Comparison of ENCODE assay signal across 9 cellular contexts in the genomic region with DNA sequence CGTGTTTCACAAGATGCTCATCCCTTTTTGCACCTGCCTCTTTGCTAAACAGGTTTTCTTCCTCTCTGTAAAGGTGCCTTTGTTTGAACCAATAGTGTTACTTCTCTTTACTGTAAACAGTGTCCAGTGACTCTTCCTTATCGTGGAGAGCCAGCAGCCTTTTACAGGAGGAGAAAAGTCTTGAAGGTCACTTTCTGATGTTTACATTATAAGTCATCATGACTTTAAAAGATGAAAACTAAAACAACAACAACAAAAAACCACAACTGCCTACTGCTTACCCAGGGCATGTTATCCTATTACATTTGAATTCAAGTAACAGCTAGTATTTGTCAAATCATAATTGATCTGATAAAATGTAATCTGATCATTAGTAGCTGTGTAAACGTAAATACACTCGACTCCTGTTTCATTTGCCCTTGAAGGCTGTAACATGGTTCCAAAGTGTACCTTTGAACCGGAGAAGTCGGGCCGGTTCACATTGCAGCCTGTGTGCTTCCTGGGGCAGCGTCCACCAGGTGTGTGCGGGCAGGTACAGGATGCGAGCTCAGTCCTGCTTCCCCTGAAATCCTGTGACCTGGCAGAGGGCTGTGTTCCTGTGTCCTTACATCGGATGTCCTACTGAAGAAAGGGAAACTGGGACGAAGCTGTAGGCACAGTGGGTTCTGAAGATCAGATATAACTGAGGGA.
DNase-seq lines count a peak whose midpoint lies in the region; ATAC-seq, FAIRE-seq and TF ChIP-seq lines count a peak whose summit lies in the region.
"Had no signal": no experiment of that assay in that cellular context is flagged by ENCODE, and none has a peak within 500 bp of the region (broad histone marks: within the 10 kb centered on the region; RNA-seq: fewer than 3 reads in every experiment).

No MANE protein-coding gene starts in this region.

- H3K4me3 ChIP-seq in HEK293 (ENCODE audit: low read depth, low read length) (no peak overlapping the region), mammary epithelial cell (replicated peaks in 1 of 3; ENCODE audit: insufficient read depth in 1 of 3, low read depth in 2 of 3, low read length in 3 of 3) (no peak overlapping the region)

- POLR2A ChIA-PET in HEK293 (lab: Yijun Ruan, JAX) = no interaction called here

- H3K27me3 ChIP-seq in mammary epithelial cell (ENCODE audit: insufficient read depth, low read length) = no peaks in the 10 kb centered on the region

- H3K27ac Mint-ChIP-seq in stimulated activated memory B cell treated with anti-CD40 and anti-IgM and Interleukin-4, amounts not matched to agents 10 μg/mL and 1 μg/mL and 100 μg/mL, for 72 hours = no peak overlapping the region
- no peak overlapping the region for H3K27ac Mint-ChIP-seq in activated CD4-positive, alpha-beta T cell treated with anti-CD3 and anti-CD28 coated beads, Interleukin-2, amount 10 ng/mL, durations not matched to agents 24 days and 14 days

- no peak overlapping the region for H3K4me2 ChIP-seq in mammary epithelial cell (ENCODE audit: insufficient read depth, low read depth, low read length)

- no peaks in the 10 kb centered on the region for H3K27me3 Mint-ChIP-seq in stimulated activated memory B cell treated with anti-CD40 and anti-IgM and Interleukin-4, amounts not matched to agents 10 μg/mL and 1 μg/mL and 100 μg/mL, for 72 hours
- H3K27me3 Mint-ChIP-seq in activated CD4-positive, alpha-beta T cell treated with anti-CD3 and anti-CD28 coated beads, Interleukin-2, amount 10 ng/mL, durations not matched to agents 24 days and 14 days = no peaks in the 10 kb centered on the region

- H3K36me3 Mint-ChIP-seq in stimulated activated memory B cell treated with anti-CD40 and anti-IgM and Interleukin-4, amounts not matched to agents 10 μg/mL and 1 μg/mL and 100 μg/mL, for 72 hours = peaks cover 70% of the 10 kb centered on the region
- peaks cover 13% of the 10 kb centered on the region for H3K36me3 Mint-ChIP-seq in activated CD4-positive, alpha-beta T cell treated with anti-CD3 and anti-CD28 coated beads, Interleukin-2, amount 10 ng/mL, durations not matched to agents 24 days and 14 days (ENCODE audit: low read depth)

- H4K20me1 ChIP-seq in mammary epithelial cell (ENCODE audit: insufficient read depth, low read length) = peaks cover 9% of the 10 kb centered on the region

- H3K4me3 Mint-ChIP-seq in stimulated activated memory B cell treated with anti-CD40 and anti-IgM and Interleukin-4, amounts not matched to agents 10 μg/mL and 1 μg/mL and 100 μg/mL, for 72 hours = peak overlapping the region; percentile 22
- H3K4me3 Mint-ChIP-seq in activated CD4-positive, alpha-beta T cell treated with anti-CD3 and anti-CD28 coated beads, Interleukin-2, amount 10 ng/mL, durations not matched to agents 24 days and 14 days = no peak overlapping the region
- H3K4me3 Mint-ChIP-seq: T-helper 2 cell treated with Interferon-gamma antibody and Interleukin-4, amounts not matched to agents 5 μg/mL and 100 μg/mL, for 36 hours had no signal

- intact Hi-C loops in mammary epithelial cell (cut with micrococcal nuclease) = no loop called here
- intact Hi-C loops in activated CD4-positive, alpha-beta T cell treated with anti-CD3 and anti-CD28 coated beads, Interleukin-2, amount 10 ng/mL, durations not matched to agents 24 days and 14 days (cut with micrococcal nuclease) = no loop called here

- H3K36me3 ChIP-seq in HEK293 (ENCODE audit: control insufficient read depth in 2 of 2, insufficient read depth in 1 of 2, low read length in 2 of 2) = no peaks in the 10 kb centered on the region
- no peaks in the 10 kb centered on the region for H3K36me3 ChIP-seq in mammary epithelial cell (ENCODE audit: insufficient read depth, low read length)

- no peak for ATAC-seq in stimulated activated memory B cell treated with anti-CD40 and anti-IgM and Interleukin-4, amounts not matched to agents 10 μg/mL and 1 μg/mL and 100 μg/mL, for 72 hours

- CTCF ChIA-PET in HEK293 (lab: Yijun Ruan, JAX) (interaction anchor here (0.8 kb wide), 1 partner anchor 186 kb away, joined by 3 read pairs; no protein-coding TSS in a partner anchor), mammary epithelial cell (lab: Charles Lee; ENCODE audit: low non-redundant PET) (interaction anchor here (0.6 kb wide), 1 partner anchor 63 kb away, joined by 3 read pairs; no protein-coding TSS in a partner anchor)

- dilution Hi-C loops in mammary epithelial cell (cut with HindIII; ENCODE audit: low sequenced_read_pairs) = no loop called here

- no peak overlapping the region for H3K27ac ChIP-seq in HEK293 (ENCODE audit: extremely low read depth, low read depth, low read length)
- no peak overlapping the region for H3K27ac ChIP-seq in mammary epithelial cell (ENCODE audit: insufficient read depth, low read depth, low read length)

- H3K4me1 ChIP-seq in HEK293 (ENCODE audit: control insufficient read depth, insufficient read depth, low read length) (peaks cover 5% of the 10 kb centered on the region), mammary epithelial cell (ENCODE audit: insufficient read depth, low read length) (peaks cover 6% of the 10 kb centered on the region)

- TF ChIP-seq CTCF in HEK293 (tag by site-specific recombination; IDR thresholded peaks at IDR 0.05) (no peak), mammary epithelial cell (conservative IDR thresholded peaks at IDR 0.05 in 1 of 2, IDR thresholded peaks at IDR 0.05 in 1 of 2; ENCODE audit: extremely low read depth in 1 of 2, insufficient read depth in 1 of 2, low read depth in 1 of 2, low read length in 2 of 2) (no peak)

- FAIRE-seq in HTR-8/SVneo (lab: Jason Lieb, UNC) = no peak

- no peak overlapping the region for H3K9ac ChIP-seq in mammary epithelial cell (ENCODE audit: insufficient read depth, low read length)

- 79% methylated on average over 12 of the region's 12 CpGs for WGBS in mammary epithelial cell (ENCODE audit: low coverage, missing lambda C conversion rate)

- DNase-seq in NCI-H345 (lab: John Stamatoyannopoulos, UW) = peak; percentile 57
- peak; percentile 24 for DNase-seq in mammary epithelial cell
- DNase-seq in activated CD4-positive, alpha-beta T cell treated with anti-CD3 and anti-CD28 coated beads, Interleukin-2, amount 10 ng/mL, durations not matched to agents 24 days and 14 days = no peak
- no peak for DNase-seq in kidney glomerular epithelial cell (lab: John Stamatoyannopoulos, UW)
- no peak for DNase-seq in NOMO-1 treated with dmso at 0.1 percent for 144 hours (lab: John Stamatoyannopoulos, UW; ENCODE audit: unreplicated experiment)
- no peak for DNase-seq in HTR-8/SVneo (ENCODE audit: insufficient read length, low spot score)

- H3K9me3 ChIP-seq in HEK293 (ENCODE audit: control insufficient read depth, insufficient read depth, low read depth, low read length) (no peaks in the 10 kb centered on the region), mammary epithelial cell (replicated peaks; ENCODE audit: insufficient read depth, low read length) (no peaks in the 10 kb centered on the region)

- no TSS peak for BruUV-seq in mammary epithelial cell (replicated peaks; lab: Mats Ljungman, UMichigan)

- H3K79me2 ChIP-seq in mammary epithelial cell (ENCODE audit: insufficient read depth, low read length) = peaks cover 97% of the 10 kb centered on the region

- in situ Hi-C loops in mammary epithelial cell (cut with MboI; ENCODE audit: low sequenced_read_pairs in 2 of 2) = no loop called here

- H2AFZ ChIP-seq in mammary epithelial cell (ENCODE audit: low read depth, low read length) = no peak overlapping the region

- peaks cover 87% of the 10 kb centered on the region for H3K4me1 Mint-ChIP-seq in stimulated activated memory B cell treated with anti-CD40 and anti-IgM and Interleukin-4, amounts not matched to agents 10 μg/mL and 1 μg/mL and 100 μg/mL, for 72 hours
- H3K4me1 Mint-ChIP-seq in activated CD4-positive, alpha-beta T cell treated with anti-CD3 and anti-CD28 coated beads, Interleukin-2, amount 10 ng/mL, durations not matched to agents 24 days and 14 days = peaks cover 34% of the 10 kb centered on the region

- H3K9me3 Mint-ChIP-seq in stimulated activated memory B cell treated with anti-CD40 and anti-IgM and Interleukin-4, amounts not matched to agents 10 μg/mL and 1 μg/mL and 100 μg/mL, for 72 hours = peaks cover 7% of the 10 kb centered on the region
- no peaks in the 10 kb centered on the region for H3K9me3 Mint-ChIP-seq in activated CD4-positive, alpha-beta T cell treated with anti-CD3 and anti-CD28 coated beads, Interleukin-2, amount 10 ng/mL, durations not matched to agents 24 days and 14 days
- H3K9me3 Mint-ChIP-seq: T-helper 2 cell treated with Interferon-gamma antibody and Interleukin-4, amounts not matched to agents 5 μg/mL and 100 μg/mL, for 36 hours had no signal

TF ChIP-seq in HEK293, 187 proteins besides CTCF, POLR2A, EP300 and RAD21 (continues in another document):
- TF ChIP-seq ZNF843 (tag by site-specific recombination; IDR thresholded peaks at IDR 0.05) (peak; percentile 84), ZXDB (tag by site-specific recombination; IDR thresholded peaks at IDR 0.05) (peak; percentile 40; the same call in 1 of the 2 replicates), GLI2 (tag by site-specific recombination; IDR thresholded peaks at IDR 0.05; ENCODE audit: borderline replicate concordance, low read depth) (0 out of 2 replicates have a peak, but pooled peaks have one; percentile 13), ZNF24 (tag by site-specific recombination; IDR thresholded peaks at IDR 0.05) (peak; percentile 30; the same call in 1 of the 2 replicates)
- TF ChIP-seq, protein P1, sequence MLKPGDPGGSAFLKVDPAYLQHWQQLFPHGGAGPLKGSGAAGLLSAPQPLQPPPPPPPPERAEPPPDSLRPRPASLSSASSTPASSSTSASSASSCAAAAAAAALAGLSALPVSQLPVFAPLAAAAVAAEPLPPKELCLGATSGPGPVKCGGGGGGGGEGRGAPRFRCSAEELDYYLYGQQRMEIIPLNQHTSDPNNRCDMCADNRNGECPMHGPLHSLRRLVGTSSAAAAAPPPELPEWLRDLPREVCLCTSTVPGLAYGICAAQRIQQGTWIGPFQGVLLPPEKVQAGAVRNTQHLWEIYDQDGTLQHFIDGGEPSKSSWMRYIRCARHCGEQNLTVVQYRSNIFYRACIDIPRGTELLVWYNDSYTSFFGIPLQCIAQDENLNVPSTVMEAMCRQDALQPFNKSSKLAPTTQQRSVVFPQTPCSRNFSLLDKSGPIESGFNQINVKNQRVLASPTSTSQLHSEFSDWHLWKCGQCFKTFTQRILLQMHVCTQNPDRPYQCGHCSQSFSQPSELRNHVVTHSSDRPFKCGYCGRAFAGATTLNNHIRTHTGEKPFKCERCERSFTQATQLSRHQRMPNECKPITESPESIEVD (tag by site-specific recombination; IDR thresholded peaks at IDR 0.05) = peak; percentile 88

Comparison
In these comparisons a context has a peak if more than half of its experiments do, and no peak if none do; other contexts are left out.
1. DNase-seq: peak in NCI-H345 (single experiment) and mammary epithelial cell (single experiment); none in activated CD4-positive, alpha-beta T cell treated with anti-CD3 and anti-CD28 coated beads, Interleukin-2, amount 10 ng/mL, durations not matched to agents 24 days and 14 days (single experiment), kidney glomerular epithelial cell (single experiment), NOMO-1 treated with dmso at 0.1 percent for 144 hours (single experiment) and HTR-8/SVneo (single experiment).